ENCODE assay signal across 2 cellular contexts in the genomic region with DNA sequence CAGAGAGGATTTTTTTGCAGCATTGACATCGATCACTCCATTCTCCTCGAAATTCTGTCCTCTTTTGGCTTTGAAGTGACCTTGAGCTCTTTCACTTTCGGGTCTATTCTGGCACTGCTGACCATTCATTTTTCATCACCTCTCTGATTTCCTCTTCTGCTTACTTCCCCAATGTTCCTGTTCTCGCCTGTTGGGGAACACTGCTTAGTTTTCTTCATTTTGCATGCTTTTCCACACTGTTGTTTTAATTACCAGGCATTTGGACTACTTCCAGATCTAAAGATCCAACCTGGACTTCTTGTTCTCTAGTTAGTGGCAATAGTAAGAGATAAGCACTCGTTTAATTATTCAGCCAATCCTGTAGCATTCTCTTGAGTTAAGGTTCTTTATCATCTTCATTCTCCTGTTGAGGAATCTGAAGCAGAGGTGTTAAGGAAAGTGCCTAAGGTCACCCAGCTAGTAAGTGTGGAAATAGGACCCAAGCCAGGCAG.
TF ChIP-seq lines count a peak whose summit lies in the region.

No MANE protein-coding gene starts in this region.

TF ChIP-seq in A549, 52 proteins besides CTCF, POLR2A, EP300 and RAD21 (continued from another document):
- TF ChIP-seq ZFP36 (IDR thresholded peaks at IDR 0.05; ENCODE audit: borderline replicate concordance, partially characterized antibody) (no peak), SMC3 (IDR thresholded peaks at IDR 0.05) (no peak), FOXS1 (CRISPR knock-in tag; IDR thresholded peaks at IDR 0.05) (no peak), ZSCAN20 (CRISPR knock-in tag; IDR thresholded peaks at IDR 0.05) (no peak), FOSL2 (IDR thresholded peaks at IDR 0.05) (no peak), FOSL2 (CRISPR knock-in tag; IDR thresholded peaks at IDR 0.05) (no peak), HDAC2 (IDR thresholded peaks at IDR 0.05) (no peak), RNF2 (IDR thresholded peaks at IDR 0.05; ENCODE audit: borderline replicate concordance, low read depth) (no peak), EHF (CRISPR knock-in tag; IDR thresholded peaks at IDR 0.05) (no peak)
- TF ChIP-seq, protein P1, sequence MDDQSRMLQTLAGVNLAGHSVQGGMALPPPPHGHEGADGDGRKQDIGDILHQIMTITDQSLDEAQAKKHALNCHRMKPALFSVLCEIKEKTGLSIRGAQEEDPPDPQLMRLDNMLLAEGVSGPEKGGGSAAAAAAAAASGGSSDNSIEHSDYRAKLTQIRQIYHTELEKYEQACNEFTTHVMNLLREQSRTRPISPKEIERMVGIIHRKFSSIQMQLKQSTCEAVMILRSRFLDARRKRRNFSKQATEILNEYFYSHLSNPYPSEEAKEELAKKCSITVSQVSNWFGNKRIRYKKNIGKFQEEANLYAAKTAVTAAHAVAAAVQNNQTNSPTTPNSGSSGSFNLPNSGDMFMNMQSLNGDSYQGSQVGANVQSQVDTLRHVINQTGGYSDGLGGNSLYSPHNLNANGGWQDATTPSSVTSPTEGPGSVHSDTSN (IDR thresholded peaks at IDR 0.05), result no peak
- TF ChIP-seq, protein P2, sequence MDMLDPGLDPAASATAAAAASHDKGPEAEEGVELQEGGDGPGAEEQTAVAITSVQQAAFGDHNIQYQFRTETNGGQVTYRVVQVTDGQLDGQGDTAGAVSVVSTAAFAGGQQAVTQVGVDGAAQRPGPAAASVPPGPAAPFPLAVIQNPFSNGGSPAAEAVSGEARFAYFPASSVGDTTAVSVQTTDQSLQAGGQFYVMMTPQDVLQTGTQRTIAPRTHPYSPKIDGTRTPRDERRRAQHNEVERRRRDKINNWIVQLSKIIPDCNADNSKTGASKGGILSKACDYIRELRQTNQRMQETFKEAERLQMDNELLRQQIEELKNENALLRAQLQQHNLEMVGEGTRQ (IDR thresholded peaks at IDR 0.05), result no peak
- TF ChIP-seq, protein P3, sequence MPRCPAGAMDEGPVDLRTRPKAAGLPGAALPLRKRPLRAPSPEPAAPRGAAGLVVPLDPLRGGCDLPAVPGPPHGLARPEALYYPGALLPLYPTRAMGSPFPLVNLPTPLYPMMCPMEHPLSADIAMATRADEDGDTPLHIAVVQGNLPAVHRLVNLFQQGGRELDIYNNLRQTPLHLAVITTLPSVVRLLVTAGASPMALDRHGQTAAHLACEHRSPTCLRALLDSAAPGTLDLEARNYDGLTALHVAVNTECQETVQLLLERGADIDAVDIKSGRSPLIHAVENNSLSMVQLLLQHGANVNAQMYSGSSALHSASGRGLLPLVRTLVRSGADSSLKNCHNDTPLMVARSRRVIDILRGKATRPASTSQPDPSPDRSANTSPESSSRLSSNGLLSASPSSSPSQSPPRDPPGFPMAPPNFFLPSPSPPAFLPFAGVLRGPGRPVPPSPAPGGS (IDR thresholded peaks at IDR 0.05), result no peak
- TF ChIP-seq, protein P4, sequence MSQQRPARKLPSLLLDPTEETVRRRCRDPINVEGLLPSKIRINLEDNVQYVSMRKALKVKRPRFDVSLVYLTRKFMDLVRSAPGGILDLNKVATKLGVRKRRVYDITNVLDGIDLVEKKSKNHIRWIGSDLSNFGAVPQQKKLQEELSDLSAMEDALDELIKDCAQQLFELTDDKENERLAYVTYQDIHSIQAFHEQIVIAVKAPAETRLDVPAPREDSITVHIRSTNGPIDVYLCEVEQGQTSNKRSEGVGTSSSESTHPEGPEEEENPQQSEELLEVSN (IDR thresholded peaks at IDR 0.05; ENCODE audit: borderline replicate concordance, low read depth), result no peak
- TF ChIP-seq, protein P5, sequence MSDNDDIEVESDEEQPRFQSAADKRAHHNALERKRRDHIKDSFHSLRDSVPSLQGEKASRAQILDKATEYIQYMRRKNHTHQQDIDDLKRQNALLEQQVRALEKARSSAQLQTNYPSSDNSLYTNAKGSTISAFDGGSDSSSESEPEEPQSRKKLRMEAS (IDR thresholded peaks at IDR 0.05), result no peak

TF ChIP-seq in K562, 482 proteins besides CTCF, POLR2A, EP300 and RAD21:
- TF ChIP-seq, protein P6, sequence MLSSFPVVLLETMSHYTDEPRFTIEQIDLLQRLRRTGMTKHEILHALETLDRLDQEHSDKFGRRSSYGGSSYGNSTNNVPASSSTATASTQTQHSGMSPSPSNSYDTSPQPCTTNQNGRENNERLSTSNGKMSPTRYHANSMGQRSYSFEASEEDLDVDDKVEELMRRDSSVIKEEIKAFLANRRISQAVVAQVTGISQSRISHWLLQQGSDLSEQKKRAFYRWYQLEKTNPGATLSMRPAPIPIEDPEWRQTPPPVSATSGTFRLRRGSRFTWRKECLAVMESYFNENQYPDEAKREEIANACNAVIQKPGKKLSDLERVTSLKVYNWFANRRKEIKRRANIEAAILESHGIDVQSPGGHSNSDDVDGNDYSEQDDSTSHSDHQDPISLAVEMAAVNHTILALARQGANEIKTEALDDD (IDR thresholded peaks at IDR 0.05), result peak; percentile 67; the same call in 1 of the 2 replicates
- TF ChIP-seq ESRRA (IDR thresholded peaks at IDR 0.05; ENCODE audit: borderline replicate concordance, low read depth) (peak; percentile 90), SMAD2 (IDR thresholded peaks at IDR 0.05; ENCODE audit: low read depth, low read length) (no peak), MEIS2 (IDR thresholded peaks at IDR 0.05; ENCODE audit: partially characterized antibody) (peak; percentile 43), TCF3 (CRISPR knock-in tag; IDR thresholded peaks at IDR 0.05) (peak; percentile 55), SPI1 (IDR thresholded peaks at IDR 0.05; ENCODE audit: borderline replicate concordance, low read depth, low read length) (0 out of 2 replicates have a peak, but pooled peaks have one; percentile 9), C11orf30 (IDR thresholded peaks at IDR 0.05; ENCODE audit: low read depth) (peak; percentile 30; the same call in 1 of the 2 replicates), HDAC1 (IDR thresholded peaks at IDR 0.05) (0 out of 4 replicates have a peak, but pooled peaks of 1 of the 2 experiments have one; percentile 10), TFAM (CRISPR knock-in tag; conservative IDR thresholded peaks at IDR 0.05) (no peak), CBFA2T2 (conservative IDR thresholded peaks at IDR 0.05) (peak; percentile 70), ARID1B (IDR thresholded peaks at IDR 0.05) (peak; percentile 52), TAL1 (IDR thresholded peaks at IDR 0.05) (peak; percentile 64), ZNF316 (IDR thresholded peaks at IDR 0.05) (peak; percentile 49), ZNF830 (CRISPR knock-in tag; IDR thresholded peaks at IDR 0.05) (no peak), CBFA2T3 (IDR thresholded peaks at IDR 0.05) (peak; percentile 85), SIN3B (IDR thresholded peaks at IDR 0.05; ENCODE audit: low read depth) (no peak), NCOR1 (IDR thresholded peaks at IDR 0.05) (peak; percentile 52; the same call in 1 of the 2 replicates), NR2F6 (CRISPR knock-in tag; IDR thresholded peaks at IDR 0.05) (no peak), TEAD4 (IDR thresholded peaks at IDR 0.05; ENCODE audit: low read length) (peak; percentile 73), TEAD4 (CRISPR knock-in tag; IDR thresholded peaks at IDR 0.05; ENCODE audit: borderline replicate concordance) (no peak), NFIC (IDR thresholded peaks at IDR 0.05) (peak; percentile 86), OTX1 (CRISPR knock-in tag; IDR thresholded peaks at IDR 0.05) (no peak), RCOR1 (IDR thresholded peaks at IDR 0.05; ENCODE audit: borderline replicate concordance in 1 of 2, low read depth in 2 of 2, low read length in 2 of 2) (peak in 1 of 2 experiments; percentile 15; a peak in 1 of 4 replicates), KDM1A (IDR thresholded peaks at IDR 0.05) (peak; percentile 52 to 53; a peak in 2 of 4 replicates), JUNB (CRISPR knock-in tag; conservative IDR thresholded peaks at IDR 0.05) (no peak), POLR3G (IDR thresholded peaks at IDR 0.05; ENCODE audit: extremely low read depth, insufficient read length, insufficient replicate concordance) (no peak)
- TF ChIP-seq, protein P7, sequence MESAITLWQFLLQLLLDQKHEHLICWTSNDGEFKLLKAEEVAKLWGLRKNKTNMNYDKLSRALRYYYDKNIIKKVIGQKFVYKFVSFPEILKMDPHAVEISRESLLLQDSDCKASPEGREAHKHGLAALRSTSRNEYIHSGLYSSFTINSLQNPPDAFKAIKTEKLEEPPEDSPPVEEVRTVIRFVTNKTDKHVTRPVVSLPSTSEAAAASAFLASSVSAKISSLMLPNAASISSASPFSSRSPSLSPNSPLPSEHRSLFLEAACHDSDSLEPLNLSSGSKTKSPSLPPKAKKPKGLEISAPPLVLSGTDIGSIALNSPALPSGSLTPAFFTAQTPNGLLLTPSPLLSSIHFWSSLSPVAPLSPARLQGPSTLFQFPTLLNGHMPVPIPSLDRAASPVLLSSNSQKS (CRISPR knock-in tag; IDR thresholded peaks at IDR 0.05), result no peak
- TF ChIP-seq, protein P8, sequence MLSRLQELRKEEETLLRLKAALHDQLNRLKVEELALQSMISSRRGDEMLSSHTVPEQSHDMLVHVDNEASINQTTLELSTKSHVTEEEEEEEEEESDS (CRISPR knock-in tag; IDR thresholded peaks at IDR 0.05), result no peak
- TF ChIP-seq, protein P4 (IDR thresholded peaks at IDR 0.05; ENCODE audit: borderline replicate concordance in 1 of 2, extremely low read depth in 1 of 2, insufficient read depth in 1 of 2, insufficient read length in 1 of 2, low read depth in 1 of 2, low read length in 1 of 2, poor library complexity in 1 of 2, severe bottlenecking in 1 of 2), result no peak
- TF ChIP-seq, protein P9, sequence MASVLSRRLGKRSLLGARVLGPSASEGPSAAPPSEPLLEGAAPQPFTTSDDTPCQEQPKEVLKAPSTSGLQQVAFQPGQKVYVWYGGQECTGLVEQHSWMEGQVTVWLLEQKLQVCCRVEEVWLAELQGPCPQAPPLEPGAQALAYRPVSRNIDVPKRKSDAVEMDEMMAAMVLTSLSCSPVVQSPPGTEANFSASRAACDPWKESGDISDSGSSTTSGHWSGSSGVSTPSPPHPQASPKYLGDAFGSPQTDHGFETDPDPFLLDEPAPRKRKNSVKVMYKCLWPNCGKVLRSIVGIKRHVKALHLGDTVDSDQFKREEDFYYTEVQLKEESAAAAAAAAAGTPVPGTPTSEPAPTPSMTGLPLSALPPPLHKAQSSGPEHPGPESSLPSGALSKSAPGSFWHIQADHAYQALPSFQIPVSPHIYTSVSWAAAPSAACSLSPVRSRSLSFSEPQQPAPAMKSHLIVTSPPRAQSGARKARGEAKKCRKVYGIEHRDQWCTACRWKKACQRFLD (CRISPR knock-in tag; IDR thresholded peaks at IDR 0.05), result 0 out of 2 replicates have a peak, but pooled peaks have one; percentile 8
- TF ChIP-seq, protein P10, sequence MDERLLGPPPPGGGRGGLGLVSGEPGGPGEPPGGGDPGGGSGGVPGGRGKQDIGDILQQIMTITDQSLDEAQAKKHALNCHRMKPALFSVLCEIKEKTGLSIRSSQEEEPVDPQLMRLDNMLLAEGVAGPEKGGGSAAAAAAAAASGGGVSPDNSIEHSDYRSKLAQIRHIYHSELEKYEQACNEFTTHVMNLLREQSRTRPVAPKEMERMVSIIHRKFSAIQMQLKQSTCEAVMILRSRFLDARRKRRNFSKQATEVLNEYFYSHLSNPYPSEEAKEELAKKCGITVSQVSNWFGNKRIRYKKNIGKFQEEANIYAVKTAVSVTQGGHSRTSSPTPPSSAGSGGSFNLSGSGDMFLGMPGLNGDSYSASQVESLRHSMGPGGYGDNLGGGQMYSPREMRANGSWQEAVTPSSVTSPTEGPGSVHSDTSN (CRISPR knock-in tag; IDR thresholded peaks at IDR 0.05; ENCODE audit: low read depth), result no peak
- TF ChIP-seq, protein P10 (tag; conservative IDR thresholded peaks at IDR 0.05; ENCODE audit: low read depth), result 0 out of 2 replicates have a peak, but pooled peaks have one; percentile 35
